ENCODE assay signal across 9 cellular contexts in genomic region chr1:13828454-13829151, GRCh38.
A peak's percentile ranks its signal among the peaks of the same experiment; 100 is the strongest.
DNase-seq lines count a peak whose midpoint lies in the region; ATAC-seq and TF ChIP-seq lines count a peak whose summit lies in the region.
"Had no signal": no experiment of that assay in that cellular context is flagged by ENCODE, and none has a peak within 500 bp of the region (broad histone marks: within the 10 kb centered on the region; RNA-seq: fewer than 3 reads in every experiment).

No MANE protein-coding gene starts in this region.

- intact Hi-C loops in naive thymus-derived CD4-positive, alpha-beta T cell (cut with micrococcal nuclease), result no loop called here

- no peaks in the 10 kb centered on the region for H3K9me3 ChIP-seq in naive thymus-derived CD4-positive, alpha-beta T cell (ENCODE audit: control insufficient read depth in 2 of 3, low read length in 3 of 3)

- DNase-seq in activated naive CD4-positive, alpha-beta T cell treated with Interleukin-2 at 50 U/mL for 16 hours, result peak; percentile 22
- DNase-seq in activated naive CD4-positive, alpha-beta T cell treated with anti-CD3 and anti-CD28 coated beads, Interleukin-2, amount 50 U/mL, for 16 hours, result no peak
- peak; percentile 3 for DNase-seq in NCI-H526 treated with DMSO at 0.1 percent for 48 hours (lab: John Stamatoyannopoulos, UW)
- DNase-seq in choroid plexus epithelial cell (ENCODE audit: low read depth), result peak; percentile 16
- peak in 1 of 9 donors; percentile 21 for DNase-seq in naive thymus-derived CD4-positive, alpha-beta T cell
- DNase-seq in SHP77 treated with DMSO at 0.1 percent for 48 hours (lab: John Stamatoyannopoulos, UW), result no peak

- H3K4me1 ChIP-seq in naive thymus-derived CD4-positive, alpha-beta T cell (ENCODE audit: control insufficient read depth in 2 of 2, insufficient read depth in 2 of 2, low read length in 2 of 2), result peaks cover 0 to 2% of the 10 kb centered on the region in 2 donors

- H3K36me3 Mint-ChIP-seq in naive thymus-derived CD4-positive, alpha-beta T cell, result peaks cover 0 to 4% (median 0%) of the 10 kb centered on the region in 5 donors
- H3K36me3 Mint-ChIP-seq: activated naive CD8-positive, alpha-beta T cell had no signal

- peaks cover 0 to 4% (median 0%) of the 10 kb centered on the region in 7 donors for H3K4me1 Mint-ChIP-seq in naive thymus-derived CD4-positive, alpha-beta T cell

- CTCF ChIA-PET in naive thymus-derived CD4-positive, alpha-beta T cell (lab: Charles Lee), result interaction anchor here (0.6 to 1.0 kb wide), 2 partner anchors 166 to 1219 kb away, joined by 4 read pairs; no protein-coding TSS in a partner anchor

- no peaks in the 10 kb centered on the region for H3K27me3 ChIP-seq in naive thymus-derived CD4-positive, alpha-beta T cell (ENCODE audit: control insufficient read depth in 2 of 2, insufficient read depth in 2 of 2, low read length in 2 of 2)

- peaks cover 0 to under 1% (median 0%) of the 10 kb centered on the region in 3 experiments for H3K36me3 ChIP-seq in naive thymus-derived CD4-positive, alpha-beta T cell (ENCODE audit: control insufficient read depth in 2 of 3, insufficient read depth in 3 of 3, low read length in 3 of 3)

- no peaks in the 10 kb centered on the region for H3K9me3 Mint-ChIP-seq in naive thymus-derived CD4-positive, alpha-beta T cell

- H3K27ac ChIP-seq in naive thymus-derived CD4-positive, alpha-beta T cell (ENCODE audit: low read depth, low read length), result no peak overlapping the region

- peak overlapping the region in 1 of 10 donors; percentile 25 for H3K4me3 Mint-ChIP-seq in naive thymus-derived CD4-positive, alpha-beta T cell
- H3K4me3 Mint-ChIP-seq: activated naive CD8-positive, alpha-beta T cell had no signal

- no peak overlapping the region for H3K4me3 ChIP-seq in choroid plexus epithelial cell (ENCODE audit: low read depth, low read length)
- no peak overlapping the region for H3K4me3 ChIP-seq in naive thymus-derived CD4-positive, alpha-beta T cell (ENCODE audit: low read length)

- TF ChIP-seq CTCF in choroid plexus epithelial cell (conservative IDR thresholded peaks at IDR 0.05; ENCODE audit: low read depth, low read length), result peak; percentile 60

- peaks cover 0 to 9% (median 4%) of the 10 kb centered on the region in 5 donors for H3K27me3 Mint-ChIP-seq in naive thymus-derived CD4-positive, alpha-beta T cell

- POLR2A ChIA-PET in naive thymus-derived CD4-positive, alpha-beta T cell (lab: Charles Lee), result no interaction called here

- H3K27ac Mint-ChIP-seq in naive thymus-derived CD4-positive, alpha-beta T cell, result peak overlapping the region in 1 of 9 donors; percentile 13
- H3K27ac Mint-ChIP-seq: activated naive CD8-positive, alpha-beta T cell had no signal

- peak; percentile 40 for ATAC-seq in naive thymus-derived CD4-positive, alpha-beta T cell
- ATAC-seq in GM18498 (IDR thresholded peaks at IDR 0.05; ENCODE audit: unreplicated experiment), result no peak
- ATAC-seq in activated CD4-positive, CD25-positive, alpha-beta regulatory T cell treated with anti-CD3 and anti-CD28 coated beads, Interleukin-2, amount 50 U/mL, for 24 hours, result no peak

Comparison
In these comparisons a context has a peak if more than half of its experiments do, and no peak if none do; other contexts are left out.
1. DNase-seq: peak in activated naive CD4-positive, alpha-beta T cell treated with Interleukin-2 at 50 U/mL for 16 hours (single experiment), NCI-H526 treated with DMSO at 0.1 percent for 48 hours (single experiment) and choroid plexus epithelial cell (single experiment); none in activated naive CD4-positive, alpha-beta T cell treated with anti-CD3 and anti-CD28 coated beads, Interleukin-2, amount 50 U/mL, for 16 hours (single experiment) and SHP77 treated with DMSO at 0.1 percent for 48 hours (single experiment).